In the genomic region with DNA sequence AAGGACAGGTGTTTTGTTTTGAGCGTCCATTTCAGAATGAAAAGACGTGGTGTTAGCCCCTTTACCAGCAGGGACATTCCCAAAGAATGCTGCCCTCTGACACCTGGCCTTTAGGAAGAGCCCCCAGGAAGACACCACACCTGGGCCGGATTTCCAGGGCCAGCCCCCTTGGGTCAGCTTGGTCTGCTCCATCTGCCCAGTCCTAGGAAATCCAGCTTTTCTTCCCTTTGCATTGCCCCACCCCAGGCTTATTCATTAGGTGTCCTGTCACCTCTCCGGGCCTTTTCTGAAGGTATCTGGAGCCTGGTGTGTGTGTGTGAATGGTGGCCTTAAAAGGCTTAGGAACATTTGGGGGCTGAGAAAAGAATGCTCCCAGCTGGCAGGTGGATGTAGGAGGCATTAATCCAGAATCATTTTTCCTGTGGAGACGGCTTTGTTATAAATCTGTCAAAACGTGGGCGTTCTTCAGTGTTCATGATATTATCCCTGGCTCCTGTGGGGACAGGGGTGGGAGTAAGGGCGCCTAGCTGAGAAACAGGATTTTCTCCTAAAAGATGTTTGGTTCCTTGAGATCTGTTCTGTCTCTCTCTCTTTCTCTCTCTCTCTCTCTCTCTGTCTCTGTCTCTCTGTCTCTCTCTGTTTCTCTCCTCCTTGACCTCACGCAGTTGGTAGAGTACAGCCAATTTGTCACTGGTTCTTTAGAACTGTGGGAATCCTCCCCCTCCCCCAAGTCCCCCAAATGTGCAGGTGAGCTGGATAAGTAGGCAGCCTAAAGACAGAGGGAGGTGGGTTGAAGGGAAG, we compare ENCODE assay signal across 3 cellular contexts.
A peak's percentile ranks its signal among the peaks of the same experiment; 100 is the strongest.
TF ChIP-seq lines count a peak whose summit lies in the region.

No MANE protein-coding gene starts in this region.

TF ChIP-seq in HEK293, 187 proteins besides CTCF, POLR2A, EP300 and RAD21 (continued from another document):
- TF ChIP-seq ZNF292 (tag by site-specific recombination; IDR thresholded peaks at IDR 0.05; ENCODE audit: borderline replicate concordance, low read depth) (no peak), ZIC2 (tag by site-specific recombination; IDR thresholded peaks at IDR 0.05) (peak; percentile 33), EGR2 (tag by site-specific recombination; IDR thresholded peaks at IDR 0.05; ENCODE audit: low read depth) (peak; percentile 95), ZNF596 (tag by site-specific recombination; IDR thresholded peaks at IDR 0.05) (peak; percentile 92), SETDB1 (IDR thresholded peaks at IDR 0.05; ENCODE audit: insufficient read length, low read length) (no peak), ZNF23 (tag by site-specific recombination; IDR thresholded peaks at IDR 0.05; ENCODE audit: borderline replicate concordance) (no peak), ZFHX2 (tag by site-specific recombination; conservative IDR thresholded peaks at IDR 0.05) (peak; percentile 95), ZNF514 (tag by site-specific recombination; IDR thresholded peaks at IDR 0.05) (no peak)

TF ChIP-seq in H1, 55 proteins besides CTCF, POLR2A, EP300 and RAD21 (continued from another document):
- no peak for TF ChIP-seq SIRT6 (IDR thresholded peaks at IDR 0.05; ENCODE audit: low read length)
- TF ChIP-seq NRF1 (IDR thresholded peaks at IDR 0.05; ENCODE audit: low read depth, low read length), result no peak
- TF ChIP-seq SIN3A (conservative IDR thresholded peaks at IDR 0.05 in 1 of 2, IDR thresholded peaks at IDR 0.05 in 1 of 2; ENCODE audit: low read depth in 1 of 2, low read length in 2 of 2), result no peak
- TF ChIP-seq TCF12 (IDR thresholded peaks at IDR 0.05; ENCODE audit: low read depth, low read length), result no peak
- TF ChIP-seq, protein P1, sequence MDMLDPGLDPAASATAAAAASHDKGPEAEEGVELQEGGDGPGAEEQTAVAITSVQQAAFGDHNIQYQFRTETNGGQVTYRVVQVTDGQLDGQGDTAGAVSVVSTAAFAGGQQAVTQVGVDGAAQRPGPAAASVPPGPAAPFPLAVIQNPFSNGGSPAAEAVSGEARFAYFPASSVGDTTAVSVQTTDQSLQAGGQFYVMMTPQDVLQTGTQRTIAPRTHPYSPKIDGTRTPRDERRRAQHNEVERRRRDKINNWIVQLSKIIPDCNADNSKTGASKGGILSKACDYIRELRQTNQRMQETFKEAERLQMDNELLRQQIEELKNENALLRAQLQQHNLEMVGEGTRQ (IDR thresholded peaks at IDR 0.05; ENCODE audit: low read length), result no peak

TF ChIP-seq in GM12891, 5 proteins besides CTCF, POLR2A, EP300 and RAD21 (continued from another document):
- TF ChIP-seq SPI1 (IDR thresholded peaks at IDR 0.05; ENCODE audit: low read depth, low read length) (no peak), PAX5 (IDR thresholded peaks at IDR 0.05; ENCODE audit: insufficient read depth, low read length, severe bottlenecking) (no peak), POLR2AphosphoS5 (IDR thresholded peaks at IDR 0.05; ENCODE audit: low read depth, low read length) (no peak)
